In the genomic region with DNA sequence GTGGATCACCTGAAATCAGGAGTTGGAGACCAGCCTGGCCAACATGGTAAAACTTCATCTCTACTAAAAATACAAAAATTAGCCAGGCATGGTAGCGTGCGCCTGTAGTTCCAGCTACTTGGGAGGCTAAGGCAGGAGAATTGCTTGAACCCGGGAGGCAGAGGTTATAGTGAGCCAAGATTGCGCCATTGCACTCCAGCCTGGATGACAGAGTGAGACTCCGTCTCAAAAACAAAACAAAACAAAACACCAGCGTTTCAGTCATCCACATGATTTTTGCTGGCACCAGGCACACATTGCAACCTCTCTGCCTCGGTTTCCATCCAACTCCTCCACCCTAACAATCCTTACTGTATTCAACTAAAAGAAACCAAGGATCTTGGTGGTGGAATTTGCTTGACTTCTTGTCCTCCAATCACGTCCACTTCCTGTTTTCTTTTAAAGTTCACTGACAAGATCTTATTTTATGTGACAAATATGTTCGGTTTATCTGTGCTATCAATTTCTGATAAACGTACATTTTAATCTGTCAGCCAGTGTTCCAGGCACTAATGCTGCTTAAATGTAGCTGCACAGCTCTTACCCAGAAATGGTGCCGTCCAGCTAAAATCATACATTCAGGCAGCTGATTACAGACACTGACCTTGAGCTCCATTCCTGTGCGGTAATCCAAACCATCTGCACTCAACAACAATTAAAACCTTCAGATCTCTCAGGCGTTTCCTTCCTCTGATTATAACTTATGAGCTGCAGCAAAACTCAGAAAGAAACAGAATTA, we compare ENCODE assay signal across 10 cellular contexts. TPM values are rescaled to one million over a fixed set of nuclear protein-coding genes. Genes with fewer than 3 reads are reported as not detected.
DNase-seq lines count a peak whose midpoint lies in the region; ATAC-seq and TF ChIP-seq lines count a peak whose summit lies in the region.
"Had no signal": no experiment of that assay in that cellular context is flagged by ENCODE, and none has a peak within 500 bp of the region (broad histone marks: within the 10 kb centered on the region; RNA-seq: fewer than 3 reads in every experiment).

No MANE protein-coding gene starts in this region.

- H3K36me3 ChIP-seq in MM.1S (replicated peaks; ENCODE audit: insufficient read depth, low read length) = no peaks in the 10 kb centered on the region

- TF ChIP-seq CTCF in type B pancreatic cell (conservative IDR thresholded peaks at IDR 0.05) (no peak), MM.1S (IDR thresholded peaks at IDR 0.05; ENCODE audit: low read length) (no peak)

- H3K27ac Mint-ChIP-seq in activated naive CD4-positive, alpha-beta T cell treated with anti-CD3 and anti-CD28 coated beads, Interleukin-2, amount 50 U/mL, for 24 hours = peak overlapping the region; percentile 81
- H3K27ac Mint-ChIP-seq in activated naive CD4-positive, alpha-beta T cell treated with anti-CD3 and anti-CD28 coated beads, Interleukin-2, amount 50 U/mL, for 72 hours = peak overlapping the region; percentile 68 to 77
- H3K27ac Mint-ChIP-seq in type B pancreatic cell = peak overlapping the region; percentile 27

- H3K4me1 ChIP-seq in MM.1S (ENCODE audit: low read length) = no peaks in the 10 kb centered on the region

- no peaks in the 10 kb centered on the region for H3K27me3 ChIP-seq in MM.1S (replicated peaks; ENCODE audit: insufficient read depth, low read length)

- no peak overlapping the region for H3K9ac ChIP-seq in MM.1S (ENCODE audit: low read length)

- H3F3A ChIP-seq in MM.1S (ENCODE audit: insufficient read depth, low read length) = no peaks in the 10 kb centered on the region

- H3K79me2 ChIP-seq in MM.1S (ENCODE audit: low read length) = no peaks in the 10 kb centered on the region

- no peaks in the 10 kb centered on the region for H3K9me3 Mint-ChIP-seq in activated naive CD4-positive, alpha-beta T cell treated with anti-CD3 and anti-CD28 coated beads, Interleukin-2, amount 50 U/mL, for 24 hours
- no peaks in the 10 kb centered on the region for H3K9me3 Mint-ChIP-seq in activated naive CD4-positive, alpha-beta T cell treated with anti-CD3 and anti-CD28 coated beads, Interleukin-2, amount 50 U/mL, for 72 hours
- no peaks in the 10 kb centered on the region for H3K9me3 Mint-ChIP-seq in type B pancreatic cell

- peaks cover 33% of the 10 kb centered on the region for H3K4me1 Mint-ChIP-seq in activated naive CD4-positive, alpha-beta T cell treated with anti-CD3 and anti-CD28 coated beads, Interleukin-2, amount 50 U/mL, for 24 hours
- H3K4me1 Mint-ChIP-seq in type B pancreatic cell (ENCODE audit: unreplicated experiment) = peaks cover 35% of the 10 kb centered on the region

- H3K4me2 ChIP-seq in MM.1S (ENCODE audit: low read depth, low read length) = no peak overlapping the region

- H3K9me3 ChIP-seq in MM.1S (replicated peaks; ENCODE audit: insufficient read depth, low read length) = no peaks in the 10 kb centered on the region

- H3K27me3 Mint-ChIP-seq in activated naive CD4-positive, alpha-beta T cell treated with anti-CD3 and anti-CD28 coated beads, Interleukin-2, amount 50 U/mL, for 24 hours = no peaks in the 10 kb centered on the region
- H3K27me3 Mint-ChIP-seq in type B pancreatic cell = peaks cover 11% of the 10 kb centered on the region

- no peaks in the 10 kb centered on the region for H3K9me2 ChIP-seq in MM.1S (replicated peaks; ENCODE audit: insufficient read depth, low read length)

- ATAC-seq in activated naive CD4-positive, alpha-beta T cell treated with anti-CD3 and anti-CD28 coated beads, Interleukin-2, amount 50 U/mL, for 72 hours = peak in 1 of 2 donors; percentile 43
- no peak for ATAC-seq in GM21529 (IDR thresholded peaks at IDR 0.05; ENCODE audit: unreplicated experiment)

- H3K27ac ChIP-seq in MM.1S (ENCODE audit: low read length) = no peak overlapping the region

- H4K20me1 ChIP-seq in MM.1S (ENCODE audit: insufficient read depth, low read length) = no peaks in the 10 kb centered on the region

- DNase-seq in activated naive CD4-positive, alpha-beta T cell treated with anti-CD3 and anti-CD28 coated beads, Interleukin-2, amount 50 U/mL, for 16 hours = no peak
- DNase-seq in activated naive CD4-positive, alpha-beta T cell treated with anti-CD3 and anti-CD28 coated beads, Interleukin-2, amount 50 U/mL, for 72 hours (ENCODE audit: low spot score in 2 of 2) = no peak
- peak; percentile 82 for DNase-seq in left kidney (ENCODE audit: low read depth, low spot score)
- DNase-seq in type B pancreatic cell (ENCODE audit: extremely low spot score, unreplicated experiment) = no peak
- no peak for DNase-seq in MM.1S
- no peak for DNase-seq in activated gamma-delta T cell treated with Interleukin-2 at 50 U/mL for 16 hours
- DNase-seq: activated CD8-positive, alpha-beta memory T cell treated with anti-CD3 and anti-CD28 coated beads, Interleukin-2, amount 50 U/mL, for 4 hours; NCI-H748 treated with DMSO at 0.1 percent for 48 hours had no signal

- H3K4me3 Mint-ChIP-seq in activated naive CD4-positive, alpha-beta T cell treated with anti-CD3 and anti-CD28 coated beads, Interleukin-2, amount 50 U/mL, for 24 hours = peak overlapping the region; percentile 86
- H3K4me3 Mint-ChIP-seq in type B pancreatic cell = peak overlapping the region; percentile 16

- H2AFZ ChIP-seq in MM.1S (ENCODE audit: low read length) = no peak overlapping the region

- H3K36me3 Mint-ChIP-seq in activated naive CD4-positive, alpha-beta T cell treated with anti-CD3 and anti-CD28 coated beads, Interleukin-2, amount 50 U/mL, for 24 hours = no peaks in the 10 kb centered on the region
- H3K36me3 Mint-ChIP-seq in activated naive CD4-positive, alpha-beta T cell treated with anti-CD3 and anti-CD28 coated beads, Interleukin-2, amount 50 U/mL, for 72 hours = peaks cover 0 to 4% of the 10 kb centered on the region in 2 donors
- H3K36me3 Mint-ChIP-seq in type B pancreatic cell = no peaks in the 10 kb centered on the region

- no peak overlapping the region for H3K4me3 ChIP-seq in MM.1S (ENCODE audit: low read length)

RNA-seq across cellular contexts. Expression of a gene that starts 26.7 kb away (rescaled TPM):
- total RNA-seq in activated naive CD4-positive, alpha-beta T cell treated with anti-CD3 and anti-CD28 coated beads, Interleukin-2, amount 50 U/mL, for 72 hours = 10 to 100 TPM; 23.4 to 36.0 TPM
- 16.3 and 31.8 TPM in 2 replicates for total RNA-seq in type B pancreatic cell (ENCODE audit: low replicate concordance)

Comparison
In these comparisons a context has a peak if more than half of its experiments do, and no peak if none do; other contexts are left out.
1. H3K27ac Mint-ChIP-seq: peak in every context shown above with its lines; median percentile 81 in activated naive CD4-positive, alpha-beta T cell treated with anti-CD3 and anti-CD28 coated beads, Interleukin-2, amount 50 U/mL, for 24 hours; 72 in activated naive CD4-positive, alpha-beta T cell treated with anti-CD3 and anti-CD28 coated beads, Interleukin-2, amount 50 U/mL, for 72 hours; 27 in type B pancreatic cell.